ENCODE assay signal across 8 cellular contexts in genomic region chr3:151210676-151211381, GRCh38. TPM values are rescaled to one million over a fixed set of nuclear protein-coding genes. Genes with fewer than 3 reads are reported as not detected.
A peak's percentile ranks its signal among the peaks of the same experiment; 100 is the strongest.
DNase-seq lines count a peak whose midpoint lies in the region; ATAC-seq and TF ChIP-seq lines count a peak whose summit lies in the region.

No MANE protein-coding gene starts in this region.

- CTCF ChIA-PET in CD8-positive, alpha-beta T cell (lab: Charles Lee), result interaction anchor here (0.6 to 7.9 kb wide), 15 partner anchors 9 to 1138 kb away, joined by 3 to 81 read pairs (median 4); no protein-coding TSS in a partner anchor

- H3K27me3 ChIP-seq in CD8-positive, alpha-beta T cell (ENCODE audit: insufficient read depth, low read length), result no peaks in the 10 kb centered on the region
- H3K27me3 ChIP-seq in MG63, result no peaks in the 10 kb centered on the region

- intact Hi-C loops in CD8-positive, alpha-beta T cell (cut with DNase I, micrococcal nuclease), result loop anchor here (1.0 to 5.0 kb wide), 3 partner anchors 8 to 44 kb away; partner anchors contain the start of gene GPR171 (in 1 of the 2)

- peaks cover 43% of the 10 kb centered on the region for H3K4me1 Mint-ChIP-seq in CD8-positive, alpha-beta T cell (ENCODE audit: low read depth)

- no peaks in the 10 kb centered on the region for H3K9me3 ChIP-seq in CD8-positive, alpha-beta T cell (ENCODE audit: low read length)
- H3K9me3 ChIP-seq in MG63, result no peaks in the 10 kb centered on the region

- H3K4me3 Mint-ChIP-seq in CD8-positive, alpha-beta T cell, result peak overlapping the region; percentile 32

- H3K4me1 ChIP-seq in CD8-positive, alpha-beta T cell (ENCODE audit: insufficient read depth, low read length), result peaks cover 12% of the 10 kb centered on the region

- no peak for TF ChIP-seq CTCF in CD8-positive, alpha-beta T cell (IDR thresholded peaks at IDR 0.05)
- TF ChIP-seq CTCF in fibroblast of mammary gland (conservative IDR thresholded peaks at IDR 0.05; ENCODE audit: control insufficient read depth, insufficient read depth, low read depth, low read length), result peak; percentile 5

- no peak for DNase-seq in CD8-positive, alpha-beta T cell
- DNase-seq in NCI-H146 (lab: John Stamatoyannopoulos, UW) (peak; percentile 46), fibroblast of mammary gland (ENCODE audit: low read depth) (peak; percentile 8), MG63 (no peak), NCI-H2107 treated with DMSO at 0.1 percent for 48 hours (lab: John Stamatoyannopoulos, UW; ENCODE audit: unreplicated experiment) (no peak), DMS153 (lab: John Stamatoyannopoulos, UW) (no peak)

- H3K27ac ChIP-seq in CD8-positive, alpha-beta T cell (ENCODE audit: low read depth, low read length), result no peak overlapping the region

- peak overlapping the region; percentile 57 for H3K27ac Mint-ChIP-seq in CD8-positive, alpha-beta T cell

- H3K4me3 ChIP-seq in CD8-positive, alpha-beta T cell (ENCODE audit: low read depth, low read length), result peak overlapping the region; percentile 10
- H3K4me3 ChIP-seq in fibroblast of mammary gland (ENCODE audit: control insufficient read depth, low read depth, low read length), result no peak overlapping the region
- H3K4me3 ChIP-seq in MG63, result no peak overlapping the region

- no peaks in the 10 kb centered on the region for H3K9me3 Mint-ChIP-seq in CD8-positive, alpha-beta T cell

- peak; percentile 34 for ATAC-seq in CD8-positive, alpha-beta T cell
- ATAC-seq in GM19452 (IDR thresholded peaks at IDR 0.05; ENCODE audit: unreplicated experiment), result peak; percentile 70
- ATAC-seq in GM21515 (IDR thresholded peaks at IDR 0.05; ENCODE audit: unreplicated experiment), result no peak

- no peaks in the 10 kb centered on the region for H3K36me3 Mint-ChIP-seq in CD8-positive, alpha-beta T cell

- no peaks in the 10 kb centered on the region for H3K27me3 Mint-ChIP-seq in CD8-positive, alpha-beta T cell (ENCODE audit: low read depth)

- POLR2A ChIA-PET in CD8-positive, alpha-beta T cell (lab: Charles Lee), result interaction anchor here (0.9 to 1.9 kb wide), 3 partner anchors 8 to 22 kb away, joined by 4 to 15 read pairs (median 4); no protein-coding TSS in a partner anchor

- H3K36me3 ChIP-seq in CD8-positive, alpha-beta T cell (ENCODE audit: insufficient read depth, low read length), result no peaks in the 10 kb centered on the region
- H3K36me3 ChIP-seq in MG63, result no peaks in the 10 kb centered on the region

RNA-seq across cellular contexts. Expression of gene GPR171, which starts 7.8 kb away (rescaled TPM):
- total RNA-seq in CD8-positive, alpha-beta T cell, result 10 to 100 TPM; 11.5 to 13.4 TPM
- not detected in 2 replicates for total RNA-seq in MG63 (2014; rRNA removed; shearing (Covaris generic); ENCODE audit: low replicate concordance)

Comparison
In these comparisons a context has a peak if more than half of its experiments do, and no peak if none do; other contexts are left out.
1. DNase-seq: peak in NCI-H146 (single experiment) and fibroblast of mammary gland (single experiment); none in CD8-positive, alpha-beta T cell (0 of 7), MG63 (single experiment), NCI-H2107 treated with DMSO at 0.1 percent for 48 hours (single experiment) and DMS153 (single experiment).
2. RNA of gene GPR171, which starts 7.8 kb away (total RNA-seq): 11.5 to 13.4 TPM in CD8-positive, alpha-beta T cell; not detected in MG63; every median in the first group is over 10 times any median in the second.